ENCODE assay signal across 11 cellular contexts in the genomic region with DNA sequence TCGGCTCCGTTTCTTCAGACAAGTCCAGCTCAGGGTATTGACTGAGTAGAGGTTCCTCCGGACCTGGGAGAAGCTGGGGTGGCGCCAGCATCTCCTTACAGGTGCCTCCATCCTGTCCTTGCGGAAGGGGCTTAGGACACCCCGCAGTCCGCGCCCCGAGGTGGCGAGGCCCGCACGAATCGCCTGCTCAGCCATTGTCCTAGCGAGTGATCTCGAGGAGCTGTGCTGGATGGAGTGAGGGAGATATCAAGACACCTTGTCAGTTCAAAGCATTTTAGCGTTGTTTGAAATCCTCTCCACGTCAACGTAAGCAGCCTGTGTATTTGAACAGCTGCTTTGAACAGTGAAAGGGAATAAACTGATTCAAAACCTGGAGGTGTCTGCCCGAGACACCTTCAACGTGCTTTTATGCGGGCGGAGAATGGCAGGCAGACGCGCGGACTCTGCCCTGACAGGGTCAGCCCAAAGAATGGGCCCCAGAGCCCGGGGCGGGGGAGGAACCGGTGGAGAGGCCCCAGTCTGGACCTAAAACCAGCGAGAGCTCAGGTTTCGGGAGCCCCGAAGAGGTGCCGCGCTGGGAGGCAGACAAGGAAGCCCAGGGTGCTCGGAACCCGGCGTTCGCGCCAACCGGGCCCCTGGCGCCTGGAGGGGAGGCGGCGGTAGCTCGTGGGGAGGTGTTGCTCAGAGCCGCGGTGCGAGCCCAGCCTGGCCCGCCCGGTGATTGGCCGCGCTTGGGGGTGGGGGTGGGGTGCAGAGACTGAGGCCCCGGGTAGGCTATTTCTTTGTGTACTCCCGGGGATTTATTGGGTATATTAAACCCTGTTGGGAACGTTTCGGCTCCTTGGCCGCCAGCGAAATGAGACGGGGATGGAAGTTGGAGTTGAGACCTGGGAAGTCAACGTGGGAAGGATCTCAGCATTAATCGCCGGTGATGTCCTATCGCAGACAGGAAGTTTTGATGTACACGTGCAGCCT. TPM values are rescaled to one million over a fixed set of nuclear protein-coding genes. Genes with fewer than 3 reads are reported as not detected.
A peak's percentile ranks its signal among the peaks of the same experiment; 100 is the strongest.
DNase-seq lines count a peak whose midpoint lies in the region; ATAC-seq and TF ChIP-seq lines count a peak whose summit lies in the region.
"Had no signal": no experiment of that assay in that cellular context is flagged by ENCODE, and none has a peak within 500 bp of the region (broad histone marks: within the 10 kb centered on the region; RNA-seq: fewer than 3 reads in every experiment).

No MANE protein-coding gene starts in this region.

- H3K4me1 ChIP-seq in ectodermal cell (ENCODE audit: control insufficient read depth, insufficient read depth, low read length) (peaks cover 54% of the 10 kb centered on the region), osteoblast (ENCODE audit: insufficient read depth, low read length) (peaks cover 15% of the 10 kb centered on the region)

- H3K36me3 ChIP-seq in ectodermal cell (ENCODE audit: control insufficient read depth, insufficient read depth, low read length): no peaks in the 10 kb centered on the region
- no peaks in the 10 kb centered on the region for H3K36me3 ChIP-seq in osteoblast (ENCODE audit: insufficient read depth, low read length)

- H3K9me3 ChIP-seq in ectodermal cell (ENCODE audit: control insufficient read depth, low read length) (no peaks in the 10 kb centered on the region), osteoblast (ENCODE audit: low read depth, low read length) (no peaks in the 10 kb centered on the region)

- no peak overlapping the region for H2AFZ ChIP-seq in osteoblast (ENCODE audit: low read length)

- 1% methylated on average over 61 to 62 of the region's 62 CpGs for WGBS in ectodermal cell, 2 experiments

- ATAC-seq in HG02571 (IDR thresholded peaks at IDR 0.05; ENCODE audit: unreplicated experiment): no peak
- no peak for ATAC-seq in HG02852 (IDR thresholded peaks at IDR 0.05; ENCODE audit: unreplicated experiment)

- H3K4me2 ChIP-seq in osteoblast (ENCODE audit: insufficient read depth, low read length): no peak overlapping the region

- H4K20me1 ChIP-seq in osteoblast (ENCODE audit: insufficient read depth, low read length): no peaks in the 10 kb centered on the region

- no peak for TF ChIP-seq CTCF in osteoblast (IDR thresholded peaks at IDR 0.05; ENCODE audit: extremely low read depth, low read depth, low read length)

- DNase-seq in NCI-H187 (lab: John Stamatoyannopoulos, UW) (peak; percentile 48 to 59), NCI-H187 treated with DMSO at 0.1 percent for 48 hours (lab: John Stamatoyannopoulos, UW) (no peak), NCI-H2196 treated with DMSO at 0.1 percent for 48 hours (lab: John Stamatoyannopoulos, UW; ENCODE audit: unreplicated experiment) (peak; percentile 33), osteoblast (ENCODE audit: insufficient read length, low spot score, missing footprints) (peak; percentile 73), NCI-H524 (lab: John Stamatoyannopoulos, UW) (no peak)
- DNase-seq: ACHN, SIG-M5 had no signal

- no peaks in the 10 kb centered on the region for H3K79me2 ChIP-seq in osteoblast (ENCODE audit: insufficient read depth, low read length)

- peaks cover 88% of the 10 kb centered on the region for H3K27me3 ChIP-seq in ectodermal cell (ENCODE audit: control insufficient read depth, insufficient read depth, low read length, poor library complexity, severe bottlenecking)
- peaks cover 74% of the 10 kb centered on the region for H3K27me3 ChIP-seq in osteoblast (ENCODE audit: insufficient read depth, low read length)

- H3K27ac ChIP-seq in ectodermal cell (ENCODE audit: insufficient read depth, low read depth, low read length, poor library complexity, severe bottlenecking) (no peak overlapping the region), osteoblast (ENCODE audit: low read depth, low read length) (no peak overlapping the region)
- H3K27ac ChIP-seq: HL-60 had no signal

- H3K4me3 ChIP-seq in ectodermal cell (ENCODE audit: insufficient read depth, low read depth, low read length): peak overlapping the region; percentile 53
- no peak overlapping the region for H3K4me3 ChIP-seq in osteoblast (ENCODE audit: insufficient read depth, low read length)

RNA-seq across cellular contexts. Expression of a gene that starts 3.0 kb away (rescaled TPM):
- polyA plus RNA-seq in ectodermal cell (2013, experiment 1 of 4): 30.1 TPM
- polyA plus RNA-seq in ectodermal cell (2013, experiment 2 of 4): 34.8 TPM
- polyA plus RNA-seq in ectodermal cell (2013, experiment 3 of 4): 34.7 TPM
- 38.9 TPM for polyA plus RNA-seq in ectodermal cell (2013, experiment 4 of 4)
- under 0.01 TPM in 1 of 2 replicates, not detected in the other for total RNA-seq in osteoblast

Comparison
In these comparisons a context has a peak if more than half of its experiments do, and no peak if none do; other contexts are left out.
1. DNase-seq: peak in NCI-H187 (2 of 2), NCI-H2196 treated with DMSO at 0.1 percent for 48 hours (single experiment) and osteoblast (single experiment); none in NCI-H187 treated with DMSO at 0.1 percent for 48 hours (single experiment) and NCI-H524 (0 of 2).